In genomic region chr20:31968299-31969126, GRCh38 we compare ENCODE assay signal across 1 cellular context.
TF ChIP-seq lines count a peak whose summit lies in the region.

No MANE protein-coding gene starts in this region.

TF ChIP-seq in HepG2, 621 proteins besides CTCF, POLR2A, EP300 and RAD21 (continued from another document and continues in another):
- TF ChIP-seq ZHX1 (CRISPR knock-in tag; IDR thresholded peaks at IDR 0.05; ENCODE audit: low read depth) (peak; percentile 100), PCBP1 (IDR thresholded peaks at IDR 0.05; ENCODE audit: borderline replicate concordance, low read depth, low read length) (no peak), CEBPZ (IDR thresholded peaks at IDR 0.05; ENCODE audit: low read length) (no peak), PRDM4 (CRISPR knock-in tag; IDR thresholded peaks at IDR 0.05; ENCODE audit: borderline replicate concordance) (peak; percentile 100), KDM6A (CRISPR knock-in tag; IDR thresholded peaks at IDR 0.05; ENCODE audit: low read depth) (peak; percentile 100), NFRKB (IDR thresholded peaks at IDR 0.05) (no peak), ZIK1 (CRISPR knock-in tag; IDR thresholded peaks at IDR 0.05; ENCODE audit: borderline replicate concordance, low read depth) (peak; percentile 100), ZNF501 (CRISPR knock-in tag; IDR thresholded peaks at IDR 0.05) (peak; percentile 100), MYPOP (CRISPR knock-in tag; IDR thresholded peaks at IDR 0.05) (peak; percentile 100), ZMYM2 (CRISPR knock-in tag; IDR thresholded peaks at IDR 0.05) (peak; percentile 97), RORA (CRISPR knock-in tag; IDR thresholded peaks at IDR 0.05) (peak; percentile 100), ETV6 (CRISPR knock-in tag; conservative IDR thresholded peaks at IDR 0.05) (peak; percentile 100), REL (CRISPR knock-in tag; conservative IDR thresholded peaks at IDR 0.05) (peak; percentile 100), HOXD1 (CRISPR knock-in tag; IDR thresholded peaks at IDR 0.05) (peak; percentile 100), NCOA5 (CRISPR knock-in tag; IDR thresholded peaks at IDR 0.05) (peak; percentile 100), GTF3A (CRISPR knock-in tag; conservative IDR thresholded peaks at IDR 0.05) (peak; percentile 99), ZNF512 (CRISPR knock-in tag; IDR thresholded peaks at IDR 0.05) (peak; percentile 97), ZNF138 (CRISPR knock-in tag; IDR thresholded peaks at IDR 0.05; ENCODE audit: low read depth) (peak; percentile 100), ZSCAN30 (CRISPR knock-in tag; IDR thresholded peaks at IDR 0.05) (peak; percentile 100), ZNF414 (CRISPR knock-in tag; IDR thresholded peaks at IDR 0.05) (peak; percentile 100), IRF9 (CRISPR knock-in tag; IDR thresholded peaks at IDR 0.05; ENCODE audit: borderline replicate concordance) (peak; percentile 100), RFXAP (CRISPR knock-in tag; IDR thresholded peaks at IDR 0.05; ENCODE audit: borderline replicate concordance) (peak; percentile 99), GMEB1 (CRISPR knock-in tag; IDR thresholded peaks at IDR 0.05; ENCODE audit: borderline replicate concordance) (peak; percentile 92), KAT7 (CRISPR knock-in tag; IDR thresholded peaks at IDR 0.05; ENCODE audit: borderline replicate concordance) (peak; percentile 100), ATF7-NPFF (CRISPR knock-in tag; IDR thresholded peaks at IDR 0.05; ENCODE audit: low read depth) (peak; percentile 100), DNMT3B (CRISPR knock-in tag; conservative IDR thresholded peaks at IDR 0.05) (peak; percentile 100), AHDC1 (CRISPR knock-in tag; IDR thresholded peaks at IDR 0.05; ENCODE audit: borderline replicate concordance) (peak; percentile 100), PRMT3 (CRISPR knock-in tag; IDR thresholded peaks at IDR 0.05; ENCODE audit: borderline replicate concordance, low read depth) (peak; percentile 100), ZNF777 (CRISPR knock-in tag; IDR thresholded peaks at IDR 0.05) (peak; percentile 99), GLI4 (CRISPR knock-in tag; IDR thresholded peaks at IDR 0.05; ENCODE audit: borderline replicate concordance) (peak; percentile 100), ZNF235 (CRISPR knock-in tag; IDR thresholded peaks at IDR 0.05; ENCODE audit: borderline replicate concordance) (peak; percentile 100), KLF6 (CRISPR knock-in tag; IDR thresholded peaks at IDR 0.05) (peak; percentile 100), STAT5B (CRISPR knock-in tag; IDR thresholded peaks at IDR 0.05) (peak; percentile 100), MIER3 (CRISPR knock-in tag; IDR thresholded peaks at IDR 0.05; ENCODE audit: borderline replicate concordance) (peak; percentile 100), ATF3 (CRISPR knock-in tag; IDR thresholded peaks at IDR 0.05) (peak; percentile 100)
